ENCODE assay signal across 8 cellular contexts in genomic region chr11:75562048-75562835, GRCh38. TPM values are rescaled to one million over a fixed set of nuclear protein-coding genes. Genes with fewer than 3 reads are reported as not detected.
DNase-seq lines count a peak whose midpoint lies in the region; ATAC-seq and TF ChIP-seq lines count a peak whose summit lies in the region.

TSS of gene SERPINH1 (plus strand) at chr11:75562253. CDS start at chr11:75566350, 4,097 bp downstream.

- ATAC-seq in GM21576 (IDR thresholded peaks at IDR 0.05; ENCODE audit: unreplicated experiment) = peak; percentile 73

- no peaks in the 10 kb centered on the region for H3K9me3 ChIP-seq in SJCRH30 (replicated peaks)
- no peaks in the 10 kb centered on the region for H3K9me3 ChIP-seq in neural cell (ENCODE audit: low read length)

- in situ Hi-C loops in KBM-7 (cut with MboI; ENCODE audit: low pct_unique_long_range_greater_than_20kb, low sequenced_read_pairs) = no loop called here

- peak within 1 kb of the TSS; percentile 59 for H3K9ac ChIP-seq in neural cell (ENCODE audit: low read length)

- H3F3A ChIP-seq in neural cell (ENCODE audit: insufficient read depth, low read length, poor library complexity, severe bottlenecking) = no peaks in the 10 kb centered on the region

- H3K9me2 ChIP-seq in neural cell (ENCODE audit: insufficient read depth, low read length) = no peaks in the 10 kb centered on the region

- peak within 1 kb of the TSS; percentile 81 for H3K4me3 ChIP-seq in SJCRH30
- peak within 1 kb of the TSS; percentile 81 to 83 for H3K4me3 ChIP-seq in foreskin fibroblast (ENCODE audit: low read depth in 1 of 2, low read length in 2 of 2)
- H3K4me3 ChIP-seq in neural cell (ENCODE audit: low read length) = peak within 1 kb of the TSS; percentile 66

- H4K20me1 ChIP-seq in neural cell (ENCODE audit: insufficient read depth) = no peaks in the 10 kb centered on the region

- H3K36me3 ChIP-seq in SJCRH30 (peaks cover 4% of the 10 kb centered on the region; the same call in 1 of the 2 replicates), neural cell (ENCODE audit: insufficient read depth, low read length) (no peaks in the 10 kb centered on the region)

- DNase-seq in D341Med (ENCODE audit: low spot score) (peak; percentile 67), KBM-7 (peak; percentile 85), SJCRH30 (peak; percentile 87 to 88), activated gamma-delta T cell treated with Interleukin-2 at 50 U/mL for 16 hours (peak; percentile 46), foreskin fibroblast (peak; percentile 85 to 95), substantia nigra (lab: John Stamatoyannopoulos, UW) (peak in 45 of 49 donors; percentile 22 to 95 (median 64))

- TF ChIP-seq CTCF in foreskin fibroblast (IDR thresholded peaks at IDR 0.05; ENCODE audit: low read depth, low read length) (no peak), neural cell (IDR thresholded peaks at IDR 0.05; ENCODE audit: poor library complexity, severe bottlenecking) (no peak)

- H3K27me3 ChIP-seq in SJCRH30 (no peaks in the 10 kb centered on the region), neural cell (ENCODE audit: insufficient read depth, low read depth, low read length) (no peaks in the 10 kb centered on the region)

- no peak for TF ChIP-seq EP300 in neural cell (conservative IDR thresholded peaks at IDR 0.05; ENCODE audit: poor library complexity, severe bottlenecking)

- H3K27ac ChIP-seq in SJCRH30 = peak within 1 kb of the TSS; percentile 61
- peak within 1 kb of the TSS; percentile 45 for H3K27ac ChIP-seq in neural cell (ENCODE audit: low read length)
- peak within 1 kb of the TSS; percentile 96 for H3K27ac ChIP-seq in substantia nigra (ENCODE audit: low read depth, low read length, poor library complexity, severe bottlenecking)

- TF ChIP-seq RAD21 in neural cell (conservative IDR thresholded peaks at IDR 0.05) = no peak

- no peaks in the 10 kb centered on the region for H3K79me2 ChIP-seq in neural cell (replicated peaks; ENCODE audit: insufficient read depth, low read length)

- no peak within 1 kb of the TSS for H2AFZ ChIP-seq in neural cell (ENCODE audit: low read depth, low read length)

- H3K4me2 ChIP-seq in neural cell (ENCODE audit: low read length) = peak within 1 kb of the TSS; percentile 54

- no peaks in the 10 kb centered on the region for H3K4me1 ChIP-seq in SJCRH30

TF ChIP-seq in neural cell, 6 proteins besides CTCF, POLR2A, EP300 and RAD21:
- TF ChIP-seq SMC3 (conservative IDR thresholded peaks at IDR 0.05; ENCODE audit: poor library complexity) (no peak), REST (IDR thresholded peaks at IDR 0.05; ENCODE audit: borderline replicate concordance) (no peak), MXI1 (conservative IDR thresholded peaks at IDR 0.05; ENCODE audit: poor library complexity, severe bottlenecking) (no peak), EZH2 (IDR thresholded peaks at IDR 0.05; ENCODE audit: borderline replicate concordance, insufficient read depth, low read length, poor library complexity, severe bottlenecking) (no peak), TAF1 (IDR thresholded peaks at IDR 0.05; ENCODE audit: low read depth) (no peak), POLR2AphosphoS5 (IDR thresholded peaks at IDR 0.05) (no peak)
TF ChIP-seq in neural cell: peak in this region for 0.

RNA-seq across cellular contexts. Expression of gene SERPINH1, which starts in this region (rescaled TPM):
- 133 and 146 TPM in 2 replicates for total RNA-seq in SJCRH30 (2014; rRNA removed; shearing (Covaris generic))
- polyA plus RNA-seq in neural cell = 16.1 and 17.0 TPM in 2 replicates
- 4.9 TPM in 2 replicates for polyA minus RNA-seq in neural cell

Comparison
In these comparisons a context has a peak if more than half of its experiments do, and no peak if none do; other contexts are left out.
1. Peak in every context shown above with its lines: DNase-seq, ATAC-seq, H3K4me3 ChIP-seq and H3K27ac ChIP-seq.
2. H3K27ac ChIP-seq: peak in every context shown above with its lines; median percentile 96 in substantia nigra; 61 in SJCRH30; 45 in neural cell.